ENCODE assay signal across 8 cellular contexts in the genomic region with DNA sequence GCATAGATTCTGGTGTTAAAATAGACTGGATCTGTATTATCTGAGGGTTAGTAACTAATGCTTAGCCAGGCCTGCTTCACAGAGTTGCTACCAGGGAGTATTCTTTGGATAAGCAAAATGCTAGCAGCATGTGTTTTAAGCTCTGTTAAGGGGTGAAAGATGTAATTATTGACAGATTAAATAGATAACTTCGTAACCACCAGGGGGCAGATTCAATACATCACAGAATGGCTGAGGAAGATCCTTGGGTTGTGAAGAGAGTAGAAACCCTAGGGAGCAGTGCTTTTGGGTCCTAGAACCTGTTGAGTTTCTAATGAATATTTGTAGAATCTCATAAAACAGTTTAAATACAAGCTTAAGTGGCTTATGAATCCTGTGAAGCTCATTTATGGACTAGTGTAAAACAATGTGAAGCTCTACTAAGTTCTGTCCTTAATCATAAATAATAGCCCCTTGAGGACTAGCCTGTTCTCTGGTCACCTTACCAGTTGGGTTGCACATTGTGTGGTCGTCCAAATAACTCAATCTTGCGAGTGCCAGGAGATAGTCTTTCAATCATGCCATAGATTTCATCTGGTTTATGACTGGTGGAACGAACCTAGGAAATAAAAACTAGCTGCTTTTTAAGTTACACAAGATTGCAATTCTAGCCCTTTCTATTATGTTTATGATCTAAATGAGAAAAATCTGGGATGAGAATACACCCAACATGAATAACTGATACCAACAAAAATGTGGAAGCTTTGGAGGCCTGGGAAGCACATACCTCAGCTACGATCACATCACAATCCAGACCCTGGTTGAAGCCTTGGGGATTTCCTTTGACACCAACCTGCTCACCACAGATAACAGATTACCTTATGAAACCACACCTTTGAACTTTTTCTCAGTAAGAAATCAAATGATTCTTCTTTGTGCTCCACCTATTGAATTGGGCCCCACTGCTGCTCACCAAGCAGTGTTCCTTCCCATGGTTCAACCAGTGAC. TPM values are rescaled to one million over a fixed set of nuclear protein-coding genes. Genes with fewer than 3 reads are reported as not detected.
DNase-seq lines count a peak whose midpoint lies in the region; ATAC-seq and TF ChIP-seq lines count a peak whose summit lies in the region.

No MANE protein-coding gene starts in this region.

- peak; percentile 70 to 73 for ATAC-seq in activated T-cell treated with anti-CD3 and anti-CD28 coated beads, Interleukin-2, amount 50 U/mL, for 4 hours
- no peak for ATAC-seq in GM21619 (IDR thresholded peaks at IDR 0.05; ENCODE audit: unreplicated experiment)

- peaks cover 7% of the 10 kb centered on the region; the same call in 1 of the 2 replicates for H3F3A ChIP-seq in DOHH2 (ENCODE audit: control insufficient read depth, insufficient read depth)

- no peaks in the 10 kb centered on the region for H3K9me2 ChIP-seq in DOHH2 (replicated peaks; ENCODE audit: control insufficient read depth, low read length)

- no peaks in the 10 kb centered on the region for H3K4me1 ChIP-seq in DOHH2 (ENCODE audit: control insufficient read depth, low read length)

- H3K4me3 Mint-ChIP-seq in activated T-cell treated with anti-CD3 and anti-CD28 coated beads, Interleukin-2, amount 50 U/mL, for 4 hours = no peak overlapping the region

- H3K4me3 ChIP-seq in DOHH2 (ENCODE audit: low read length) (no peak overlapping the region), retinal pigment epithelial cell (ENCODE audit: low read length) (no peak overlapping the region)

- peaks cover 24% of the 10 kb centered on the region for H3K4me1 Mint-ChIP-seq in activated T-cell treated with anti-CD3 and anti-CD28 coated beads, Interleukin-2, amount 50 U/mL, for 4 hours (ENCODE audit: low read depth)

- H3K27me3 Mint-ChIP-seq in activated T-cell treated with anti-CD3 and anti-CD28 coated beads, Interleukin-2, amount 50 U/mL, for 4 hours (ENCODE audit: low read depth) = no peaks in the 10 kb centered on the region

- no peaks in the 10 kb centered on the region for H4K20me1 ChIP-seq in DOHH2 (ENCODE audit: control insufficient read depth, insufficient read depth, low read depth, low read length)

- no peaks in the 10 kb centered on the region for H3K9me3 Mint-ChIP-seq in activated T-cell treated with anti-CD3 and anti-CD28 coated beads, Interleukin-2, amount 50 U/mL, for 4 hours

- peaks cover 49% of the 10 kb centered on the region for H3K36me3 Mint-ChIP-seq in activated T-cell treated with anti-CD3 and anti-CD28 coated beads, Interleukin-2, amount 50 U/mL, for 4 hours (ENCODE audit: insufficient read depth)

- H3K79me2 ChIP-seq in DOHH2 (ENCODE audit: control insufficient read depth, low read length) = peaks cover 8% of the 10 kb centered on the region

- no peak overlapping the region for H3K27ac ChIP-seq in DOHH2 (ENCODE audit: low read depth, low read length)

- peaks cover 92% of the 10 kb centered on the region for H3K36me3 ChIP-seq in DOHH2 (ENCODE audit: control insufficient read depth, low read length)

- no peaks in the 10 kb centered on the region for H3K27me3 ChIP-seq in DOHH2 (ENCODE audit: control insufficient read depth, low read length)

- peak; percentile 42 for DNase-seq in HCEC 1CT
- DNase-seq in NCI-H2196 treated with DMSO at 0.1 percent for 48 hours (lab: John Stamatoyannopoulos, UW; ENCODE audit: unreplicated experiment) = peak; percentile 45
- DNase-seq in activated T-cell treated with anti-CD3 and anti-CD28 coated beads, Interleukin-2, amount 50 U/mL, for 4 hours = no peak
- peak; percentile 44 for DNase-seq in germinal center (ENCODE audit: low spot score)
- DNase-seq in retinal pigment epithelial cell (ENCODE audit: low read depth) = no peak
- no peak for DNase-seq in mesenteric fat pad (ENCODE audit: low spot score)

- no peak overlapping the region for H3K4me2 ChIP-seq in DOHH2 (ENCODE audit: low read length)

- peak; percentile 75 for TF ChIP-seq CTCF in DOHH2 (IDR thresholded peaks at IDR 0.05; ENCODE audit: low read depth, low read length, poor library complexity, severe bottlenecking)
- peak; percentile 49 for TF ChIP-seq CTCF in retinal pigment epithelial cell (conservative IDR thresholded peaks at IDR 0.05; ENCODE audit: low read depth, low read length)

- no peaks in the 10 kb centered on the region for H3K9me3 ChIP-seq in DOHH2 (ENCODE audit: control insufficient read depth, insufficient read depth, low read length)

RNA-seq across cellular contexts. Expression of gene METTL3, which starts 12.3 kb away (rescaled TPM):
- 10 to 100 TPM; 45.0 to 47.7 (median 45.0) TPM for total RNA-seq in activated T-cell treated with anti-CD3 and anti-CD28 coated beads, Interleukin-2, amount 50 U/mL, for 4 hours
- 37.0 TPM for total RNA-seq in mesenteric fat pad

RNA-seq across cellular contexts. Expression of gene TOX4, which starts 21.8 kb away (rescaled TPM):
- 10 to 100 TPM; 76.8 to 97.1 (median 92.6) TPM for total RNA-seq in activated T-cell treated with anti-CD3 and anti-CD28 coated beads, Interleukin-2, amount 50 U/mL, for 4 hours
- total RNA-seq in mesenteric fat pad = 85.0 TPM

RNA-seq across cellular contexts. Expression of gene RAB2B, which starts 22.1 kb away (rescaled TPM):
- total RNA-seq in activated T-cell treated with anti-CD3 and anti-CD28 coated beads, Interleukin-2, amount 50 U/mL, for 4 hours = 10 to 100 TPM; 25.4 to 30.3 (median 25.9) TPM
- total RNA-seq in mesenteric fat pad = 24.2 TPM

RNA-seq across cellular contexts. Expression of gene SALL2, which starts 27.3 kb away (rescaled TPM):
- 1 to 10 TPM; 1.4 to 1.8 (median 1.4) TPM for total RNA-seq in activated T-cell treated with anti-CD3 and anti-CD28 coated beads, Interleukin-2, amount 50 U/mL, for 4 hours
- 2.6 TPM for total RNA-seq in mesenteric fat pad

RNA-seq across cellular contexts. Expression of gene CHD8, which starts 42.9 kb away (rescaled TPM):
- total RNA-seq in activated T-cell treated with anti-CD3 and anti-CD28 coated beads, Interleukin-2, amount 50 U/mL, for 4 hours = 10 to 100 TPM; 82.1 to 84.1 (median 84.1) TPM
- 60.9 TPM for total RNA-seq in mesenteric fat pad

Comparison
In these comparisons a context has a peak if more than half of its experiments do, and no peak if none do; other contexts are left out.
1. DNase-seq: peak in HCEC 1CT (single experiment), NCI-H2196 treated with DMSO at 0.1 percent for 48 hours (single experiment) and germinal center (single experiment); none in activated T-cell treated with anti-CD3 and anti-CD28 coated beads, Interleukin-2, amount 50 U/mL, for 4 hours (single experiment), retinal pigment epithelial cell (single experiment) and mesenteric fat pad (single experiment).